1 cellular context compared by ENCODE assay signal in the genomic region with DNA sequence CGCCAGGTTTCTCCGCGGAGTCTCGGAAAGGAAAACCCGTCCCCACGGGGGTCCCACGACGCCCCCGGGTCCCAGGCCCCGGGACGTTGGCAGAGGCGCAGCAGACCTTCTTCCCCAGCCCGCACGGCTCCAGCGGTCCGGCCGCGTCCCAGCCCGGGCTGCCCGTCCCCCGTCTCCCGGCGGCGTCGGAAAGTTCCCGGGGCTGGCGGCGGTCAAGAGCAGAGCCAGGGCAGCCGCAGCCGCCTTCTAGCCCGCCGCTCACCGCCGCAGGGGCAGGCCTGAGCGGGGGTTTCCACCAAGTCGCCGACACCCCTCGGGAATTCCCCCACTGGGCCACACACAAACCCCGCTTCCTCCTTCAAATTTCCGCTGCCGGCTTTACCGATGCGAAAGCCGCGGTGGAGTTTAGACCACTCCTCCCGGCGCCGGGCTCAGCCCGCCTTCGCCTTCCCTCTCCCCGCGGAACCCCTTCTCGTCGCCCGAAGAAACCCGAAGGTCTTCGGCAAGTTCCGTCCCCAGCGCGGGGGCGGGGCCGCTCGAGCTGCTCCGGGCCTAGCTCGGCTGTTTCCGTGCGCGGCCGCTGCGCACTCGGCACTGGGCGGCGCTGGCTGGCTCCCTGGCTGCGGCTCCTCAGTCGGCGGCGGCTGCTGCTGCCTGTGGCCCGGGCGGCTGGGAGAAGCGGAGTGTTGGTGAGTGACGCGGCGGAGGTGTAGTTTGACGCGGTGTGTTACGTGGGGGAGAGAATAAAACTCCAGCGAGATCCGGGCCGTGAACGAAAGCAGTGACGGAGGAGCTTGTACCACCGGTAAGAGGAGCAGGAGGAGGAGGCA.
TF ChIP-seq lines count a peak whose summit lies in the region.

A gene (plus strand): TSS at position 633 of the 830 bp plus-strand sequence. CDS start 25,674 bp downstream, outside the sequence.

TF ChIP-seq in K562, 482 proteins besides CTCF, POLR2A, EP300 and RAD21 (continued from another document and continues in another):
- TF ChIP-seq, protein P1, sequence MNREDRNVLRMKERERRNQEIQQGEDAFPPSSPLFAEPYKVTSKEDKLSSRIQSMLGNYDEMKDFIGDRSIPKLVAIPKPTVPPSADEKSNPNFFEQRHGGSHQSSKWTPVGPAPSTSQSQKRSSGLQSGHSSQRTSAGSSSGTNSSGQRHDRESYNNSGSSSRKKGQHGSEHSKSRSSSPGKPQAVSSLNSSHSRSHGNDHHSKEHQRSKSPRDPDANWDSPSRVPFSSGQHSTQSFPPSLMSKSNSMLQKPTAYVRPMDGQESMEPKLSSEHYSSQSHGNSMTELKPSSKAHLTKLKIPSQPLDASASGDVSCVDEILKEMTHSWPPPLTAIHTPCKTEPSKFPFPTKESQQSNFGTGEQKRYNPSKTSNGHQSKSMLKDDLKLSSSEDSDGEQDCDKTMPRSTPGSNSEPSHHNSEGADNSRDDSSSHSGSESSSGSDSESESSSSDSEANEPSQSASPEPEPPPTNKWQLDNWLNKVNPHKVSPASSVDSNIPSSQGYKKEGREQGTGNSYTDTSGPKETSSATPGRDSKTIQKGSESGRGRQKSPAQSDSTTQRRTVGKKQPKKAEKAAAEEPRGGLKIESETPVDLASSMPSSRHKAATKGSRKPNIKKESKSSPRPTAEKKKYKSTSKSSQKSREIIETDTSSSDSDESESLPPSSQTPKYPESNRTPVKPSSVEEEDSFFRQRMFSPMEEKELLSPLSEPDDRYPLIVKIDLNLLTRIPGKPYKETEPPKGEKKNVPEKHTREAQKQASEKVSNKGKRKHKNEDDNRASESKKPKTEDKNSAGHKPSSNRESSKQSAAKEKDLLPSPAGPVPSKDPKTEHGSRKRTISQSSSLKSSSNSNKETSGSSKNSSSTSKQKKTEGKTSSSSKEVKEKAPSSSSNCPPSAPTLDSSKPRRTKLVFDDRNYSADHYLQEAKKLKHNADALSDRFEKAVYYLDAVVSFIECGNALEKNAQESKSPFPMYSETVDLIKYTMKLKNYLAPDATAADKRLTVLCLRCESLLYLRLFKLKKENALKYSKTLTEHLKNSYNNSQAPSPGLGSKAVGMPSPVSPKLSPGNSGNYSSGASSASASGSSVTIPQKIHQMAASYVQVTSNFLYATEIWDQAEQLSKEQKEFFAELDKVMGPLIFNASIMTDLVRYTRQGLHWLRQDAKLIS (CRISPR knock-in tag; IDR thresholded peaks at IDR 0.05) = no peak; the same call in 1 of the 2 replicates
- TF ChIP-seq LCOR (CRISPR knock-in tag; IDR thresholded peaks at IDR 0.05) (no peak), MAZ (CRISPR knock-in tag; conservative IDR thresholded peaks at IDR 0.05 in 1 of 2, IDR thresholded peaks at IDR 0.05 in 1 of 2) (peak; percentile 64 to 83; a peak in 3 of 4 replicates), SUPT5H (IDR thresholded peaks at IDR 0.05) (peak; percentile 95), PHF8 (IDR thresholded peaks at IDR 0.05; ENCODE audit: borderline replicate concordance, low read length) (peak; percentile 57; the same call in 1 of the 2 replicates), CHCHD3 (CRISPR knock-in tag; IDR thresholded peaks at IDR 0.05) (no peak), ARID1B (IDR thresholded peaks at IDR 0.05) (0 out of 2 replicates have a peak, but pooled peaks have one; percentile 36), NCOA1 (IDR thresholded peaks at IDR 0.05; ENCODE audit: low read depth) (peak; percentile 85; the same call in 1 of the 2 replicates), HNRNPH1 (optimal IDR thresholded peaks at IDR 0.05; ENCODE audit: low read depth, low read length) (no peak), CREM (IDR thresholded peaks at IDR 0.05; ENCODE audit: low read depth) (peak; percentile 97), NELFE (IDR thresholded peaks at IDR 0.05; ENCODE audit: insufficient read depth, insufficient read length) (no peak), HMG20B (CRISPR knock-in tag; IDR thresholded peaks at IDR 0.05) (no peak), ZNF668 (CRISPR knock-in tag; IDR thresholded peaks at IDR 0.05) (no peak), POLR2B (IDR thresholded peaks at IDR 0.05; ENCODE audit: low read depth, partially characterized antibody) (peak; percentile 83), NRF1 (conservative IDR thresholded peaks at IDR 0.05 in 1 of 2, IDR thresholded peaks at IDR 0.05 in 1 of 2) (peak; percentile 90 to 92), ILF3 (IDR thresholded peaks at IDR 0.05; ENCODE audit: borderline replicate concordance) (no peak), GATA2 (CRISPR knock-in tag; IDR thresholded peaks at IDR 0.05) (no peak), TBP (optimal IDR thresholded peaks at IDR 0.05; ENCODE audit: low read depth, low read length) (peak; percentile 84), TEAD1 (CRISPR knock-in tag; IDR thresholded peaks at IDR 0.05) (peak in 1 of 2 experiments; percentile 81; a peak in 1 of 4 replicates), NFIX (CRISPR knock-in tag; IDR thresholded peaks at IDR 0.05; ENCODE audit: low read depth) (no peak), HDAC1 (IDR thresholded peaks at IDR 0.05) (no peak), TSC22D4 (tag; IDR thresholded peaks at IDR 0.05) (no peak), GABPB1 (CRISPR knock-in tag; IDR thresholded peaks at IDR 0.05) (peak; percentile 75), NBN (IDR thresholded peaks at IDR 0.05; ENCODE audit: low read depth) (peak; percentile 60; the same call in 1 of the 2 replicates), MAFF (IDR thresholded peaks at IDR 0.05; ENCODE audit: low read length) (no peak), SMAD1 (IDR thresholded peaks at IDR 0.05; ENCODE audit: low read depth, low read length, partially characterized antibody) (peak; percentile 48), FOXJ2 (tag; IDR thresholded peaks at IDR 0.05) (peak; percentile 42; the same call in 1 of the 2 replicates), ADNP (tag; IDR thresholded peaks at IDR 0.05) (no peak), MTA1 (IDR thresholded peaks at IDR 0.05; ENCODE audit: borderline replicate concordance) (no peak; the same call in 1 of the 2 replicates), CCNT2 (IDR thresholded peaks at IDR 0.05; ENCODE audit: borderline replicate concordance, extremely low read depth, insufficient read length, low read depth, low read length) (peak; percentile 42), XRCC3 (IDR thresholded peaks at IDR 0.05) (no peak), SMARCA4 (IDR thresholded peaks at IDR 0.05) (no peak), EHMT2 (IDR thresholded peaks at IDR 0.05) (no peak), CHD1 (IDR thresholded peaks at IDR 0.05; ENCODE audit: low read length) (peak; percentile 40), POLR2H (tag; IDR thresholded peaks at IDR 0.05; ENCODE audit: low read depth) (peak; percentile 81), MBD2 (IDR thresholded peaks at IDR 0.05; ENCODE audit: borderline replicate concordance, low read depth) (peak; percentile 79; the same call in 1 of the 2 replicates), POLR2AphosphoS2 (IDR thresholded peaks at IDR 0.05; ENCODE audit: low read length) (0 out of 2 replicates have a peak, but pooled peaks have one; percentile 44), KLF16 (IDR thresholded peaks at IDR 0.05) (no peak), SP2 (IDR thresholded peaks at IDR 0.05; ENCODE audit: extremely low read depth, low read depth, low read length, poor library complexity, severe bottlenecking) (no peak), ZBTB1 (CRISPR knock-in tag; IDR thresholded peaks at IDR 0.05; ENCODE audit: borderline replicate concordance, low read depth) (peak; percentile 23; the same call in 1 of the 2 replicates), ELF4 (CRISPR knock-in tag; IDR thresholded peaks at IDR 0.05) (peak; percentile 68; the same call in 1 of the 2 replicates)
- TF ChIP-seq, protein P2, sequence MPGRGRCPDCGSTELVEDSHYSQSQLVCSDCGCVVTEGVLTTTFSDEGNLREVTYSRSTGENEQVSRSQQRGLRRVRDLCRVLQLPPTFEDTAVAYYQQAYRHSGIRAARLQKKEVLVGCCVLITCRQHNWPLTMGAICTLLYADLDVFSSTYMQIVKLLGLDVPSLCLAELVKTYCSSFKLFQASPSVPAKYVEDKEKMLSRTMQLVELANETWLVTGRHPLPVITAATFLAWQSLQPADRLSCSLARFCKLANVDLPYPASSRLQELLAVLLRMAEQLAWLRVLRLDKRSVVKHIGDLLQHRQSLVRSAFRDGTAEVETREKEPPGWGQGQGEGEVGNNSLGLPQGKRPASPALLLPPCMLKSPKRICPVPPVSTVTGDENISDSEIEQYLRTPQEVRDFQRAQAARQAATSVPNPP (IDR thresholded peaks at IDR 0.05; ENCODE audit: borderline replicate concordance, insufficient read depth, insufficient read length) = no peak
- TF ChIP-seq, protein P3, sequence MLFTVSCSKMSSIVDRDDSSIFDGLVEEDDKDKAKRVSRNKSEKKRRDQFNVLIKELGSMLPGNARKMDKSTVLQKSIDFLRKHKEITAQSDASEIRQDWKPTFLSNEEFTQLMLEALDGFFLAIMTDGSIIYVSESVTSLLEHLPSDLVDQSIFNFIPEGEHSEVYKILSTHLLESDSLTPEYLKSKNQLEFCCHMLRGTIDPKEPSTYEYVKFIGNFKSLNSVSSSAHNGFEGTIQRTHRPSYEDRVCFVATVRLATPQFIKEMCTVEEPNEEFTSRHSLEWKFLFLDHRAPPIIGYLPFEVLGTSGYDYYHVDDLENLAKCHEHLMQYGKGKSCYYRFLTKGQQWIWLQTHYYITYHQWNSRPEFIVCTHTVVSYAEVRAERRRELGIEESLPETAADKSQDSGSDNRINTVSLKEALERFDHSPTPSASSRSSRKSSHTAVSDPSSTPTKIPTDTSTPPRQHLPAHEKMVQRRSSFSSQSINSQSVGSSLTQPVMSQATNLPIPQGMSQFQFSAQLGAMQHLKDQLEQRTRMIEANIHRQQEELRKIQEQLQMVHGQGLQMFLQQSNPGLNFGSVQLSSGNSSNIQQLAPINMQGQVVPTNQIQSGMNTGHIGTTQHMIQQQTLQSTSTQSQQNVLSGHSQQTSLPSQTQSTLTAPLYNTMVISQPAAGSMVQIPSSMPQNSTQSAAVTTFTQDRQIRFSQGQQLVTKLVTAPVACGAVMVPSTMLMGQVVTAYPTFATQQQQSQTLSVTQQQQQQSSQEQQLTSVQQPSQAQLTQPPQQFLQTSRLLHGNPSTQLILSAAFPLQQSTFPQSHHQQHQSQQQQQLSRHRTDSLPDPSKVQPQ (CRISPR knock-in tag; IDR thresholded peaks at IDR 0.05; ENCODE audit: borderline replicate concordance) = no peak
- TF ChIP-seq, protein P4, sequence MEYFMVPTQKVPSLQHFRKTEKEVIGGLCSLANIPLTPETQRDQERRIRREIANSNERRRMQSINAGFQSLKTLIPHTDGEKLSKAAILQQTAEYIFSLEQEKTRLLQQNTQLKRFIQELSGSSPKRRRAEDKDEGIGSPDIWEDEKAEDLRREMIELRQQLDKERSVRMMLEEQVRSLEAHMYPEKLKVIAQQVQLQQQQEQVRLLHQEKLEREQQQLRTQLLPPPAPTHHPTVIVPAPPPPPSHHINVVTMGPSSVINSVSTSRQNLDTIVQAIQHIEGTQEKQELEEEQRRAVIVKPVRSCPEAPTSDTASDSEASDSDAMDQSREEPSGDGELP (CRISPR knock-in tag; IDR thresholded peaks at IDR 0.05; ENCODE audit: borderline replicate concordance) = peak; percentile 60; the same call in 1 of the 2 replicates
- TF ChIP-seq, protein P5, sequence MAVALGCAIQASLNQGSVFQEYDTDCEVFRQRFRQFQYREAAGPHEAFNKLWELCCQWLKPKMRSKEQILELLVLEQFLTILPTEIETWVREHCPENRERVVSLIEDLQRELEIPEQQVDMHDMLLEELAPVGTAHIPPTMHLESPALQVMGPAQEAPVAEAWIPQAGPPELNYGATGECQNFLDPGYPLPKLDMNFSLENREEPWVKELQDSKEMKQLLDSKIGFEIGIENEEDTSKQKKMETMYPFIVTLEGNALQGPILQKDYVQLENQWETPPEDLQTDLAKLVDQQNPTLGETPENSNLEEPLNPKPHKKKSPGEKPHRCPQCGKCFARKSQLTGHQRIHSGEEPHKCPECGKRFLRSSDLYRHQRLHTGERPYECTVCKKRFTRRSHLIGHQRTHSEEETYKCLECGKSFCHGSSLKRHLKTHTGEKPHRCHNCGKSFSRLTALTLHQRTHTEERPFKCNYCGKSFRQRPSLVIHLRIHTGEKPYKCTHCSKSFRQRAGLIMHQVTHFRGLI (CRISPR knock-in tag; IDR thresholded peaks at IDR 0.05) = no peak
- TF ChIP-seq, protein P6, sequence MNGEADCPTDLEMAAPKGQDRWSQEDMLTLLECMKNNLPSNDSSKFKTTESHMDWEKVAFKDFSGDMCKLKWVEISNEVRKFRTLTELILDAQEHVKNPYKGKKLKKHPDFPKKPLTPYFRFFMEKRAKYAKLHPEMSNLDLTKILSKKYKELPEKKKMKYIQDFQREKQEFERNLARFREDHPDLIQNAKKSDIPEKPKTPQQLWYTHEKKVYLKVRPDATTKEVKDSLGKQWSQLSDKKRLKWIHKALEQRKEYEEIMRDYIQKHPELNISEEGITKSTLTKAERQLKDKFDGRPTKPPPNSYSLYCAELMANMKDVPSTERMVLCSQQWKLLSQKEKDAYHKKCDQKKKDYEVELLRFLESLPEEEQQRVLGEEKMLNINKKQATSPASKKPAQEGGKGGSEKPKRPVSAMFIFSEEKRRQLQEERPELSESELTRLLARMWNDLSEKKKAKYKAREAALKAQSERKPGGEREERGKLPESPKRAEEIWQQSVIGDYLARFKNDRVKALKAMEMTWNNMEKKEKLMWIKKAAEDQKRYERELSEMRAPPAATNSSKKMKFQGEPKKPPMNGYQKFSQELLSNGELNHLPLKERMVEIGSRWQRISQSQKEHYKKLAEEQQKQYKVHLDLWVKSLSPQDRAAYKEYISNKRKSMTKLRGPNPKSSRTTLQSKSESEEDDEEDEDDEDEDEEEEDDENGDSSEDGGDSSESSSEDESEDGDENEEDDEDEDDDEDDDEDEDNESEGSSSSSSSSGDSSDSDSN (IDR thresholded peaks at IDR 0.05; ENCODE audit: borderline replicate concordance in 1 of 2, low read depth in 2 of 2, low read length in 2 of 2) = peak; percentile 24 to 49; a peak in 2 of 4 replicates
- TF ChIP-seq, protein P7, sequence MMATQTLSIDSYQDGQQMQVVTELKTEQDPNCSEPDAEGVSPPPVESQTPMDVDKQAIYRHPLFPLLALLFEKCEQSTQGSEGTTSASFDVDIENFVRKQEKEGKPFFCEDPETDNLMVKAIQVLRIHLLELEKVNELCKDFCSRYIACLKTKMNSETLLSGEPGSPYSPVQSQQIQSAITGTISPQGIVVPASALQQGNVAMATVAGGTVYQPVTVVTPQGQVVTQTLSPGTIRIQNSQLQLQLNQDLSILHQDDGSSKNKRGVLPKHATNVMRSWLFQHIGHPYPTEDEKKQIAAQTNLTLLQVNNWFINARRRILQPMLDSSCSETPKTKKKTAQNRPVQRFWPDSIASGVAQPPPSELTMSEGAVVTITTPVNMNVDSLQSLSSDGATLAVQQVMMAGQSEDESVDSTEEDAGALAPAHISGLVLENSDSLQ (IDR thresholded peaks at IDR 0.05) = peak; percentile 81
- TF ChIP-seq, protein P8, sequence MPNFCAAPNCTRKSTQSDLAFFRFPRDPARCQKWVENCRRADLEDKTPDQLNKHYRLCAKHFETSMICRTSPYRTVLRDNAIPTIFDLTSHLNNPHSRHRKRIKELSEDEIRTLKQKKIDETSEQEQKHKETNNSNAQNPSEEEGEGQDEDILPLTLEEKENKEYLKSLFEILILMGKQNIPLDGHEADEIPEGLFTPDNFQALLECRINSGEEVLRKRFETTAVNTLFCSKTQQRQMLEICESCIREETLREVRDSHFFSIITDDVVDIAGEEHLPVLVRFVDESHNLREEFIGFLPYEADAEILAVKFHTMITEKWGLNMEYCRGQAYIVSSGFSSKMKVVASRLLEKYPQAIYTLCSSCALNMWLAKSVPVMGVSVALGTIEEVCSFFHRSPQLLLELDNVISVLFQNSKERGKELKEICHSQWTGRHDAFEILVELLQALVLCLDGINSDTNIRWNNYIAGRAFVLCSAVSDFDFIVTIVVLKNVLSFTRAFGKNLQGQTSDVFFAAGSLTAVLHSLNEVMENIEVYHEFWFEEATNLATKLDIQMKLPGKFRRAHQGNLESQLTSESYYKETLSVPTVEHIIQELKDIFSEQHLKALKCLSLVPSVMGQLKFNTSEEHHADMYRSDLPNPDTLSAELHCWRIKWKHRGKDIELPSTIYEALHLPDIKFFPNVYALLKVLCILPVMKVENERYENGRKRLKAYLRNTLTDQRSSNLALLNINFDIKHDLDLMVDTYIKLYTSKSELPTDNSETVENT (CRISPR knock-in tag; IDR thresholded peaks at IDR 0.05) = 0 out of 2 replicates have a peak, but pooled peaks have one; percentile 8
